Comparison of ENCODE assay signal across 17 cellular contexts in the genomic region with DNA sequence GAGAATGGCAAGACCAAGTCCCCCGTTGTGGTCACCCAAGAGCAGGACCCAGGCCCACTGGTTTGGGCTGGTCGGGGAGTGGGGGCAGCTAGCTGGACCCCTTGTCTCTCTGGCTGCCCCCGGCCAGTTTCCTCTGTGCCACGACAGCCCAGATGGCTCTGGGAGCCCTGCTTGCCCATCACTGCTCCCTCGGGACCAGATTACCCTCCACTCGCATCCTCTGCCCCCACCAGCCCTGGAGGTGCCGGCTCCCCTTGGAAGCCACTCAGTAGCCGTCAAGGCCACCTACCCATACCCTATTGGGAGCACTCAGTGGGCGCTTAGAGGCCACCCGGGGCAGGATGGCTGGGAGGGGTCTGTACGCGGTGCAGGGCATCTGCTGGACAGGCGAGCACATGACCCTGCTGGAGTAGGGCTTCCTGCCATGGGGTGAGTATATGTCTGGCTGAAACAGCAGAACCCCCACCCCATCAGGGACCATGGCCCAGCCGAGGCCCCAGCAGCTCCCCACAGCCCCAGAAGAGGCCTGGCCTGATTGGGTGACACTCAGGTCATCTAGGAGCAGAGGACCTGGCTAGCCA.
"Had no signal": no experiment of that assay in that cellular context is flagged by ENCODE, and none has a peak within 500 bp of the region (broad histone marks: within the 10 kb centered on the region; RNA-seq: fewer than 3 reads in every experiment).

No MANE protein-coding gene starts in this region.

- H3K27ac ChIP-seq: coronary artery, hepatocyte, left lung, neutrophil, tibial nerve had no signal

- H3K27ac Mint-ChIP-seq: nephron progenitor cell; stimulated activated memory B cell treated with anti-CD40 and anti-IgM and Interleukin-4, amounts not matched to agents 10 μg/mL and 1 μg/mL and 100 μg/mL, for 72 hours; stimulated activated naive CD8-positive, alpha-beta T cell treated with anti-CD3 and anti-CD28 coated beads, Interleukin-15, Interleukin-2, amounts not matched to agents 100 ng/mL and 50 ng/mL, for 24 hours had no signal

- H3K4me1 Mint-ChIP-seq: naive thymus-derived CD4-positive, alpha-beta T cell; nephron progenitor cell; stimulated activated memory B cell treated with anti-CD40 and anti-IgM and Interleukin-4, amounts not matched to agents 10 μg/mL and 1 μg/mL and 100 μg/mL, for 72 hours had no signal

- H3K36me3 ChIP-seq: neutrophil had no signal

- H3K4me3 ChIP-seq: coronary artery, hepatocyte, left lung, smooth muscle cell, tibial nerve had no signal

- ATAC-seq: left lung; naive thymus-derived CD4-positive, alpha-beta T cell had no signal

- H3K4me2 ChIP-seq: hepatocyte, smooth muscle cell had no signal

- H2AFZ ChIP-seq: hepatocyte had no signal

- H3K9me3 Mint-ChIP-seq: stimulated activated naive CD8-positive, alpha-beta T cell treated with anti-CD3 and anti-CD28 coated beads, Interleukin-15, Interleukin-2, amounts not matched to agents 100 ng/mL and 50 ng/mL, for 24 hours had no signal

- H3K27me3 ChIP-seq: hepatocyte, neutrophil, tibial nerve had no signal

- H3K4me1 ChIP-seq: left lung, tibial nerve had no signal

- DNase-seq: caudate nucleus; effector CD4-positive, alpha-beta T cell; foreskin melanocyte; mammary epithelial cell; naive thymus-derived CD4-positive, alpha-beta T cell; nephron progenitor cell; right cardiac atrium; stimulated activated CD4-positive, alpha-beta T cell treated with anti-CD3 and anti-CD28 coated beads, Interleukin-4, amount 100 ng/mL, for 1 hour; stimulated activated CD8-positive, alpha-beta memory T cell treated with anti-CD3 and anti-CD28 coated beads, Interleukin-4, amount 100 ng/mL, for 48 hours had no signal

- H3K4me3 Mint-ChIP-seq: naive thymus-derived CD4-positive, alpha-beta T cell; nephron progenitor cell; stimulated activated memory B cell treated with anti-CD40 and anti-IgM and Interleukin-4, amounts not matched to agents 10 μg/mL and 1 μg/mL and 100 μg/mL, for 72 hours; stimulated activated naive CD8-positive, alpha-beta T cell treated with anti-CD3 and anti-CD28 coated beads, Interleukin-15, Interleukin-2, amounts not matched to agents 100 ng/mL and 50 ng/mL, for 24 hours had no signal

- H3K36me3 Mint-ChIP-seq: naive thymus-derived CD4-positive, alpha-beta T cell; stimulated activated memory B cell treated with anti-CD40 and anti-IgM and Interleukin-4, amounts not matched to agents 10 μg/mL and 1 μg/mL and 100 μg/mL, for 72 hours had no signal

- H3K27me3 Mint-ChIP-seq: stimulated activated naive CD8-positive, alpha-beta T cell treated with anti-CD3 and anti-CD28 coated beads, Interleukin-15, Interleukin-2, amounts not matched to agents 100 ng/mL and 50 ng/mL, for 24 hours had no signal
